Comparison of ENCODE assay signal across 15 cellular contexts in the genomic region with DNA sequence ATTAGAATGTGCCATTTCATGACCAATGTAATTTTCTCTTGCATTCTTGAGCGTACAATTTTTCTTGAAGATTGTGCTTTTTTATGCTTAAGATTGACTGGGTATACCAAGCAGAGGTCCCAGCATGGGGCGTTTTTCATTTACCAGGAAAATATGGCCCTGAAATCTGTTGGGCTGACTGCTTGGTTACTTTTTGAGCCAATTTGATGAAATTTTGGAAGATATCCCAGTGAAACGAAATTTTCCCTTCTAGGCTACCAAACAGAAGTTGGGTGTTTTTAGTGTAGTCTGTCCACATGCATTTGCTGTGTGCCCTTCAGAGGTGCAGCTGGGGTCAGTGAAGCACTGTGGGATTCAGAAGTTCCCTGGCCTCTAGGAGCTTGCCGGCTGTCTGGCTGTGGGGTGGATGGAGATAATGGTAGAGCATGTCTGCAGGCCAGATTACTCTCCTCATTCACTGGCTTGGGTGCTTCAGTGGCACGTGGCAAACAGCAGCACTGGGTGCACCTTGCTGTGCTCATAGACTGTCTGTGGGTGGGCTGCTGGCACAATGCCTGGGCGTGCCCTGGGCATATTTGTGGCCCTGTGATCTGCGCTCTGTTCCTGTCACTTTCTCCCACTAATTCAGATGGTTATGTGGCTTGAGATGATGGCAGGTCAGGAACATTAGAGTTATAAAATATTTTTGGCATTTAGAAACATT.
DNase-seq lines count a peak whose midpoint lies in the region; ATAC-seq and TF ChIP-seq lines count a peak whose summit lies in the region.
"Had no signal": no experiment of that assay in that cellular context is flagged by ENCODE, and none has a peak within 500 bp of the region (broad histone marks: within the 10 kb centered on the region; RNA-seq: fewer than 3 reads in every experiment).

No MANE protein-coding gene starts in this region.

- no peaks in the 10 kb centered on the region for H3K9me3 Mint-ChIP-seq in brain
- H3K9me3 Mint-ChIP-seq: CD8-positive, alpha-beta memory T cell had no signal

- H3K4me1 ChIP-seq in BLaER1 (peaks cover 85% of the 10 kb centered on the region), neuronal stem cell (ENCODE audit: control insufficient read depth in 2 of 2, insufficient read depth in 1 of 2, low read depth in 1 of 2, low read length in 2 of 2) (no peaks in the 10 kb centered on the region)
- H3K4me1 ChIP-seq: A549 had no signal

- DNase-seq in neuronal stem cell (ENCODE audit: low spot score), result no peak
- DNase-seq in kidney glomerular epithelial cell (lab: John Stamatoyannopoulos, UW), result no peak
- no peak for DNase-seq in NCI-H146 treated with DMSO at 0.1 percent for 48 hours (lab: John Stamatoyannopoulos, UW; ENCODE audit: unreplicated experiment)
- DNase-seq: NCI-H1105, NCI-H1694 treated with DMSO at 0.1 percent for 48 hours, NCI-H2107, NCI-H510A, NCI-H82 had no signal

- H3K4me3 Mint-ChIP-seq in brain, result no peak overlapping the region

- peak overlapping the region; percentile 40 for H2BK5ac ChIP-seq in neuronal stem cell (ENCODE audit: low read length)

- no peaks in the 10 kb centered on the region for H3K79me1 ChIP-seq in neuronal stem cell (ENCODE audit: low read depth, low read length)

- H4K91ac ChIP-seq in neuronal stem cell (ENCODE audit: low read depth, low read length, poor library complexity), result peak overlapping the region; percentile 54

- H3K36me3 ChIP-seq in BLaER1 (peaks cover 94% of the 10 kb centered on the region), KOPT-K1 (ENCODE audit: insufficient read depth, low read length) (peaks cover 15% of the 10 kb centered on the region), neuronal stem cell (replicated peaks in 1 of 2; ENCODE audit: control insufficient read depth in 2 of 2, insufficient read depth in 2 of 2, low read length in 2 of 2) (no peaks in the 10 kb centered on the region)

- peaks cover 2% of the 10 kb centered on the region for H3K27me3 Mint-ChIP-seq in brain

- H3K27me3 ChIP-seq in BLaER1, result no peaks in the 10 kb centered on the region
- no peaks in the 10 kb centered on the region for H3K27me3 ChIP-seq in neuronal stem cell (ENCODE audit: control insufficient read depth in 3 of 3, insufficient read depth in 3 of 3, low read depth in 1 of 3, low read length in 3 of 3)

- WGBS in neuronal stem cell (ENCODE audit: extremely low coverage in 2 of 2, insufficient read length in 2 of 2, insufficient replicate concordance in 1 of 2), 2 donors, result no CpG with 5 or more reads among the region's 7 CpGs

- H3K4me2 ChIP-seq in BLaER1, result peak overlapping the region; percentile 8
- H3K4me2 ChIP-seq in neuronal stem cell (ENCODE audit: insufficient read depth, low read length, poor library complexity, severe bottlenecking), result no peak overlapping the region
- H3K4me2 ChIP-seq: A549 had no signal

- peak overlapping the region; percentile 29 for H3K23ac ChIP-seq in neuronal stem cell (ENCODE audit: low read depth, low read length, poor library complexity)

- H3K4me3 ChIP-seq in BLaER1 (no peak overlapping the region), neuronal stem cell (ENCODE audit: low read length in 2 of 2) (no peak overlapping the region)
- H3K4me3 ChIP-seq: A549, K562 had no signal

- no peak overlapping the region for H2BK120ac ChIP-seq in neuronal stem cell (ENCODE audit: low read depth, low read length)

- no peaks in the 10 kb centered on the region for H3K36me3 Mint-ChIP-seq in brain

- ATAC-seq in HG03175 (IDR thresholded peaks at IDR 0.05; ENCODE audit: unreplicated experiment), result no peak
- ATAC-seq: A549, K562 had no signal

- peak overlapping the region; percentile 35 for H3K18ac ChIP-seq in neuronal stem cell (ENCODE audit: low read length)

- H3K9me3 ChIP-seq in BLaER1 (no peaks in the 10 kb centered on the region), KOPT-K1 (ENCODE audit: insufficient read depth, low read length, poor library complexity, severe bottlenecking) (no peaks in the 10 kb centered on the region), neuronal stem cell (replicated peaks in 1 of 2; ENCODE audit: control insufficient read depth in 2 of 2, insufficient read depth in 1 of 2, low read depth in 1 of 2, low read length in 2 of 2) (no peaks in the 10 kb centered on the region)
- H3K9me3 ChIP-seq: A549 had no signal

- peaks cover 27% of the 10 kb centered on the region for H3K4me1 Mint-ChIP-seq in brain

- H3K27ac ChIP-seq in BLaER1 (peak overlapping the region; percentile 28; the same call in 1 of the 2 replicates), KOPT-K1 (ENCODE audit: low read depth, low read length, poor library complexity, severe bottlenecking) (peak overlapping the region; percentile 63), neuronal stem cell (replicated peaks; ENCODE audit: low read length) (no peak overlapping the region)
- H3K27ac ChIP-seq: A549 had no signal

- no peak overlapping the region for H4K8ac ChIP-seq in neuronal stem cell (ENCODE audit: low read depth, low read length)

- H2AFZ ChIP-seq in neuronal stem cell (ENCODE audit: low read length), result no peak overlapping the region

- H2AK5ac ChIP-seq in neuronal stem cell (ENCODE audit: low read depth, low read length), result peak overlapping the region; percentile 34

- no peak overlapping the region for H2BK12ac ChIP-seq in neuronal stem cell (ENCODE audit: low read length)

- H2BK15ac ChIP-seq in neuronal stem cell (ENCODE audit: low read length), result no peak overlapping the region

- no peak for TF ChIP-seq CTCF in brain (conservative IDR thresholded peaks at IDR 0.05)

- no peak overlapping the region for H3K14ac ChIP-seq in neuronal stem cell (ENCODE audit: low read length)

- H3K9ac ChIP-seq in BLaER1, result no peak overlapping the region
- peak overlapping the region; percentile 51 for H3K9ac ChIP-seq in neuronal stem cell (ENCODE audit: low read depth, low read length, poor library complexity)

- peaks cover 40% of the 10 kb centered on the region for H4K20me1 ChIP-seq in BLaER1

- H3K27ac Mint-ChIP-seq in brain, result peak overlapping the region in 3 of 5 experiments; percentile 4 to 36 (median 33)

- no peak overlapping the region for H3K4ac ChIP-seq in neuronal stem cell (ENCODE audit: low read length)
